Comparison of ENCODE assay signal across 25 cellular contexts in genomic region chr5:138962619-138963370, GRCh38.
DNase-seq lines count a peak whose midpoint lies in the region; ATAC-seq and TF ChIP-seq lines count a peak whose summit lies in the region.
"Had no signal": no experiment of that assay in that cellular context is flagged by ENCODE, and none has a peak within 500 bp of the region (broad histone marks: within the 10 kb centered on the region; RNA-seq: fewer than 3 reads in every experiment).

No MANE protein-coding gene starts in this region.

- H3K4me3 Mint-ChIP-seq in activated naive CD4-positive, alpha-beta T cell treated with anti-CD3 and anti-CD28 coated beads, Interleukin-2, amount 10 ng/mL, durations not matched to agents 7 days and 5 days, result no peak overlapping the region
- peak overlapping the region; percentile 0 to 12 (median 0) for H3K4me3 Mint-ChIP-seq in nephron
- H3K4me3 Mint-ChIP-seq in activated T-cell treated with anti-CD3 and anti-CD28 coated beads, Interleukin-2, amount 50 U/mL, for 4 hours, result no peak overlapping the region
- H3K4me3 Mint-ChIP-seq: activated naive CD8-positive, alpha-beta T cell treated with anti-CD3 and anti-CD28 coated beads for 36 hours; CD8-positive, alpha-beta memory T cell had no signal

- no peaks in the 10 kb centered on the region for H3K36me3 Mint-ChIP-seq in activated naive CD4-positive, alpha-beta T cell treated with anti-CD3 and anti-CD28 coated beads, Interleukin-2, amount 10 ng/mL, durations not matched to agents 7 days and 5 days
- H3K36me3 Mint-ChIP-seq in activated naive CD4-positive, alpha-beta T cell treated with anti-CD3 and anti-CD28 coated beads, Interleukin-2, amount 50 U/mL, for 72 hours, result no peaks in the 10 kb centered on the region
- no peaks in the 10 kb centered on the region for H3K36me3 Mint-ChIP-seq in nephron (ENCODE audit: low read depth)
- no peaks in the 10 kb centered on the region for H3K36me3 Mint-ChIP-seq in activated T-cell treated with anti-CD3 and anti-CD28 coated beads, Interleukin-2, amount 50 U/mL, for 4 hours (ENCODE audit: insufficient read depth)
- H3K36me3 Mint-ChIP-seq: activated naive CD8-positive, alpha-beta T cell treated with anti-CD3 and anti-CD28 coated beads for 36 hours had no signal

- TF ChIP-seq CTCF in nephron (IDR thresholded peaks at IDR 0.05; ENCODE audit: unreplicated experiment in 3 of 3), result no peak

- H3K4me1 Mint-ChIP-seq in activated naive CD4-positive, alpha-beta T cell treated with anti-CD3 and anti-CD28 coated beads, Interleukin-2, amount 10 ng/mL, durations not matched to agents 7 days and 5 days, result no peaks in the 10 kb centered on the region
- peaks cover 58% of the 10 kb centered on the region for H3K4me1 Mint-ChIP-seq in nephron
- H3K4me1 Mint-ChIP-seq in activated T-cell treated with anti-CD3 and anti-CD28 coated beads, Interleukin-2, amount 50 U/mL, for 4 hours (ENCODE audit: low read depth), result no peaks in the 10 kb centered on the region
- H3K4me1 Mint-ChIP-seq: activated naive CD8-positive, alpha-beta T cell treated with anti-CD3 and anti-CD28 coated beads for 36 hours; CD8-positive, alpha-beta memory T cell had no signal

- CTCF ChIA-PET in activated naive CD4-positive, alpha-beta T cell treated with anti-CD3 and anti-CD28 coated beads, Interleukin-2, amount 10 ng/mL, durations not matched to agents 7 days and 5 days (lab: Charles Lee), result interaction anchor here (1.0 kb wide), 1 partner anchor 173 kb away, joined by 4 read pairs; no protein-coding TSS in a partner anchor

- H3K36me3 ChIP-seq in ectodermal cell (ENCODE audit: control insufficient read depth, insufficient read depth, low read length), result no peaks in the 10 kb centered on the region
- H3K36me3 ChIP-seq: left lung had no signal

- no peaks in the 10 kb centered on the region for H3K9me3 ChIP-seq in ectodermal cell (ENCODE audit: control insufficient read depth, low read length)
- H3K9me3 ChIP-seq: left lung, mucosa of descending colon, psoas muscle had no signal

- H3K9me3 Mint-ChIP-seq in activated naive CD4-positive, alpha-beta T cell treated with anti-CD3 and anti-CD28 coated beads, Interleukin-2, amount 10 ng/mL, durations not matched to agents 7 days and 5 days, result no peaks in the 10 kb centered on the region
- H3K9me3 Mint-ChIP-seq in activated naive CD4-positive, alpha-beta T cell treated with anti-CD3 and anti-CD28 coated beads, Interleukin-2, amount 50 U/mL, for 72 hours, result no peaks in the 10 kb centered on the region
- H3K9me3 Mint-ChIP-seq in nephron, result no peaks in the 10 kb centered on the region
- no peaks in the 10 kb centered on the region for H3K9me3 Mint-ChIP-seq in activated T-cell treated with anti-CD3 and anti-CD28 coated beads, Interleukin-2, amount 50 U/mL, for 4 hours
- H3K9me3 Mint-ChIP-seq: activated naive CD8-positive, alpha-beta T cell treated with anti-CD3 and anti-CD28 coated beads for 36 hours; CD8-positive, alpha-beta memory T cell had no signal

- no peak overlapping the region for H3K27ac Mint-ChIP-seq in activated naive CD4-positive, alpha-beta T cell treated with anti-CD3 and anti-CD28 coated beads, Interleukin-2, amount 10 ng/mL, durations not matched to agents 7 days and 5 days
- H3K27ac Mint-ChIP-seq in activated naive CD4-positive, alpha-beta T cell treated with anti-CD3 and anti-CD28 coated beads, Interleukin-2, amount 50 U/mL, for 72 hours, result no peak overlapping the region
- peak overlapping the region; percentile 93 to 94 (median 94) for H3K27ac Mint-ChIP-seq in nephron
- H3K27ac Mint-ChIP-seq: activated naive CD8-positive, alpha-beta T cell treated with anti-CD3 and anti-CD28 coated beads for 36 hours had no signal

- H3K27me3 Mint-ChIP-seq in activated naive CD4-positive, alpha-beta T cell treated with anti-CD3 and anti-CD28 coated beads, Interleukin-2, amount 10 ng/mL, durations not matched to agents 7 days and 5 days, result no peaks in the 10 kb centered on the region
- no peaks in the 10 kb centered on the region for H3K27me3 Mint-ChIP-seq in nephron (ENCODE audit: low read depth)
- no peaks in the 10 kb centered on the region for H3K27me3 Mint-ChIP-seq in activated T-cell treated with anti-CD3 and anti-CD28 coated beads, Interleukin-2, amount 50 U/mL, for 4 hours (ENCODE audit: low read depth)
- H3K27me3 Mint-ChIP-seq: activated naive CD8-positive, alpha-beta T cell treated with anti-CD3 and anti-CD28 coated beads for 36 hours; CD8-positive, alpha-beta memory T cell had no signal

- 33 to 35% methylated on average over 3 to 4 of the region's 4 CpGs for WGBS in ectodermal cell, 2 experiments

- no peaks in the 10 kb centered on the region for H3K27me3 ChIP-seq in ectodermal cell (ENCODE audit: control insufficient read depth, insufficient read depth, low read length, poor library complexity, severe bottlenecking)
- H3K27me3 ChIP-seq: left lung had no signal

- peak; percentile 5 for DNase-seq in activated naive CD4-positive, alpha-beta T cell treated with anti-CD3 and anti-CD28 coated beads, Interleukin-2, amount 10 ng/mL, durations not matched to agents 7 days and 5 days
- DNase-seq in activated naive CD4-positive, alpha-beta T cell treated with anti-CD3 and anti-CD28 coated beads, Interleukin-2, amount 50 U/mL, for 72 hours (ENCODE audit: low spot score in 2 of 2), result no peak
- DNase-seq in NCI-H748 (lab: John Stamatoyannopoulos, UW; ENCODE audit: unreplicated experiment) (no peak), NCI-H1417 treated with DMSO at 0.1 percent for 48 hours (lab: John Stamatoyannopoulos, UW) (no peak)
- DNase-seq in activated T-cell treated with anti-CD3 and anti-CD28 coated beads, Interleukin-2, amount 50 U/mL, for 4 hours, result no peak
- no peak for DNase-seq in stimulated activated naive CD4-positive, alpha-beta T cell treated with Interleukin-2 at 50 U/mL for 16 hours (lab: John Stamatoyannopoulos, UW)
- DNase-seq: activated naive CD8-positive, alpha-beta T cell treated with anti-CD3 and anti-CD28 coated beads for 36 hours; activated T-cell treated with anti-CD3 and anti-CD28 coated beads, Interleukin-2, amount 50 U/mL, for 48 hours; CD8-positive, alpha-beta memory T cell; left lung; mucosa of descending colon; NCI-H1694; NCI-H2171 treated with DMSO at 0.1 percent for 48 hours; NCI-H526; OCI-M1; psoas muscle; stimulated activated naive CD8-positive, alpha-beta T cell treated with anti-CD3 and anti-CD28 coated beads, Interleukin-15, Interleukin-2, amounts not matched to agents 100 U/mL and 50 U/mL, for 24 hours had no signal

- H3K4me3 ChIP-seq in ectodermal cell (ENCODE audit: insufficient read depth, low read depth, low read length), result no peak overlapping the region
- H3K4me3 ChIP-seq: GM12878, left lung, mucosa of descending colon, psoas muscle, skin epidermis had no signal

- H3K27ac ChIP-seq in ectodermal cell (ENCODE audit: insufficient read depth, low read depth, low read length, poor library complexity, severe bottlenecking), result peak overlapping the region; percentile 52
- H3K27ac ChIP-seq: 22Rv1, KMS-11, left lung, psoas muscle, skin epidermis had no signal

- H3K4me1 ChIP-seq in ectodermal cell (ENCODE audit: control insufficient read depth, insufficient read depth, low read length), result peaks cover 49% of the 10 kb centered on the region
- H3K4me1 ChIP-seq: psoas muscle had no signal

- ATAC-seq in activated naive CD4-positive, alpha-beta T cell treated with anti-CD3 and anti-CD28 coated beads, Interleukin-2, amount 50 U/mL, for 72 hours, result no peak
- ATAC-seq in activated T-cell treated with anti-CD3 and anti-CD28 coated beads, Interleukin-2, amount 50 U/mL, for 4 hours, result no peak
- ATAC-seq: activated CD4-positive, CD25-positive, alpha-beta regulatory T cell treated with anti-CD3 and anti-CD28 coated beads, Interleukin-2, amount 50 U/mL, for 24 hours; GM12878; left lung; mucosa of descending colon; psoas muscle; Right ventricle myocardium inferior; stimulated activated naive CD8-positive, alpha-beta T cell treated with anti-CD3 and anti-CD28 coated beads, Interleukin-15, Interleukin-2, amounts not matched to agents 100 U/mL and 50 U/mL, for 24 hours had no signal

Comparison
In these comparisons a context has a peak if more than half of its experiments do, and no peak if none do; other contexts are left out.
1. H3K27ac Mint-ChIP-seq: peak in nephron (3 of 3); none in activated naive CD4-positive, alpha-beta T cell treated with anti-CD3 and anti-CD28 coated beads, Interleukin-2, amount 10 ng/mL, durations not matched to agents 7 days and 5 days (single experiment) and activated naive CD4-positive, alpha-beta T cell treated with anti-CD3 and anti-CD28 coated beads, Interleukin-2, amount 50 U/mL, for 72 hours (0 of 2).
2. H3K4me3 Mint-ChIP-seq: peak in nephron (3 of 3); none in activated naive CD4-positive, alpha-beta T cell treated with anti-CD3 and anti-CD28 coated beads, Interleukin-2, amount 10 ng/mL, durations not matched to agents 7 days and 5 days (single experiment) and activated T-cell treated with anti-CD3 and anti-CD28 coated beads, Interleukin-2, amount 50 U/mL, for 4 hours (single experiment).